In genomic region chr15:81645470-81645869, GRCh38 we compare ENCODE assay signal across 29 cellular contexts.
"Had no signal": no experiment of that assay in that cellular context is flagged by ENCODE, and none has a peak within 500 bp of the region (broad histone marks: within the 10 kb centered on the region; RNA-seq: fewer than 3 reads in every experiment).

No MANE protein-coding gene starts in this region.

- H3K27ac ChIP-seq: left lung, lower lobe of right lung, neutrophil, parathyroid adenoma, psoas muscle, right atrium auricular region, right lobe of liver, stomach, testis, thyroid gland, transverse colon, upper lobe of left lung, vagina had no signal

- ATAC-seq: left colon; left lung; lower lobe of right lung; naive thymus-derived CD8-positive, alpha-beta T cell; psoas muscle; right lobe of liver; stimulated activated naive B cell treated with anti-CD40 and anti-IgM and Interleukin-4, amounts not matched to agents 10 μg/mL and 1 μg/mL and 100 μg/mL, for 72 hours; stimulated activated naive CD8-positive, alpha-beta T cell treated with anti-CD3 and anti-CD28 coated beads, Interleukin-15, Interleukin-2, amounts not matched to agents 100 U/mL and 50 U/mL, for 24 hours had no signal

- H3K9me3 Mint-ChIP-seq: immature natural killer cell, neural crest cell had no signal

- H3K36me3 Mint-ChIP-seq: immature natural killer cell; stimulated activated naive B cell treated with anti-CD40 and anti-IgM and Interleukin-4, amounts not matched to agents 10 μg/mL and 1 μg/mL and 100 μg/mL, for 72 hours had no signal

- H3K9ac ChIP-seq: parathyroid adenoma had no signal

- H3K4me1 ChIP-seq: left lung, lower lobe of right lung, parathyroid adenoma, psoas muscle, right atrium auricular region, right lobe of liver, testis, thyroid gland, transverse colon, upper lobe of left lung, vagina had no signal

- DNase-seq: immature natural killer cell; kidney; left colon; left lung; lower lobe of right lung; mammary epithelial cell; mesenchymal stem cell; naive thymus-derived CD8-positive, alpha-beta T cell; occipital lobe; psoas muscle; stimulated activated CD4-positive, alpha-beta T cell treated with anti-CD3 and anti-CD28 coated beads, Interleukin-15, amount 100 ng/mL, for 24 hours; stimulated activated CD4-positive, alpha-beta T cell treated with anti-CD3 and anti-CD28 coated beads, Interleukin-2, amount 100 ng/mL, for 24 hours; stimulated activated CD4-positive, alpha-beta T cell treated with anti-CD3 and anti-CD28 coated beads, Interleukin-4, amount 100 ng/mL, for 1 hour; stimulated activated naive B cell treated with anti-CD40 and anti-IgM and Interleukin-4, amounts not matched to agents 10 μg/mL and 1 μg/mL and 100 μg/mL, for 72 hours; stimulated activated naive CD8-positive, alpha-beta T cell treated with anti-CD3 and anti-CD28 coated beads, Interleukin-15, Interleukin-2, amounts not matched to agents 100 U/mL and 50 U/mL, for 24 hours; stomach; testis; thyroid gland; transverse colon; upper lobe of left lung had no signal

- H3K4me1 Mint-ChIP-seq: immature natural killer cell; naive thymus-derived CD8-positive, alpha-beta T cell; neural crest cell; stimulated activated naive B cell treated with anti-CD40 and anti-IgM and Interleukin-4, amounts not matched to agents 10 μg/mL and 1 μg/mL and 100 μg/mL, for 72 hours had no signal

- H3K27ac Mint-ChIP-seq: immature natural killer cell; naive thymus-derived CD8-positive, alpha-beta T cell; nephron; stimulated activated naive B cell treated with anti-CD40 and anti-IgM and Interleukin-4, amounts not matched to agents 10 μg/mL and 1 μg/mL and 100 μg/mL, for 72 hours had no signal

- H3K4me3 Mint-ChIP-seq: immature natural killer cell; naive thymus-derived CD8-positive, alpha-beta T cell; nephron; neural crest cell; stimulated activated naive B cell treated with anti-CD40 and anti-IgM and Interleukin-4, amounts not matched to agents 10 μg/mL and 1 μg/mL and 100 μg/mL, for 72 hours had no signal

- H3K79me2 ChIP-seq: parathyroid adenoma had no signal

- FAIRE-seq: islet of Langerhans, kidney had no signal

- H2AFZ ChIP-seq: parathyroid adenoma had no signal

- H3K4me2 ChIP-seq: smooth muscle cell had no signal

- H3K27me3 Mint-ChIP-seq: stimulated activated naive B cell treated with anti-CD40 and anti-IgM and Interleukin-4, amounts not matched to agents 10 μg/mL and 1 μg/mL and 100 μg/mL, for 72 hours had no signal

- H3K36me3 ChIP-seq: left lung, lower lobe of right lung, neutrophil, right atrium auricular region, right lobe of liver, stomach, thyroid gland, transverse colon, upper lobe of left lung, vagina had no signal

- H3K9me3 ChIP-seq: left lung, lower lobe of right lung, neutrophil, psoas muscle, right atrium auricular region, right lobe of liver, stomach, testis, thyroid gland, transverse colon, upper lobe of left lung, vagina had no signal

- H3K4me3 ChIP-seq: left lung, lower lobe of right lung, psoas muscle, right atrium auricular region, right lobe of liver, smooth muscle cell, stomach, testis, thyroid gland, transverse colon, upper lobe of left lung, vagina had no signal

- H3K27me3 ChIP-seq: left lung, neutrophil, right atrium auricular region, right lobe of liver, stomach, testis, thyroid gland, transverse colon, upper lobe of left lung, vagina had no signal
